20 cellular contexts compared by ENCODE assay signal in genomic region chr10:6393168-6393567, GRCh38.
DNase-seq lines count a peak whose midpoint lies in the region; ATAC-seq, FAIRE-seq and TF ChIP-seq lines count a peak whose summit lies in the region.
"Had no signal": no experiment of that assay in that cellular context is flagged by ENCODE, and none has a peak within 500 bp of the region (broad histone marks: within the 10 kb centered on the region; RNA-seq: fewer than 3 reads in every experiment).

No MANE protein-coding gene starts in this region.

- H3K4me3 ChIP-seq in HepG2 (replicated peaks in 1 of 3; ENCODE audit: insufficient read depth in 1 of 3, low read depth in 2 of 3, low read length in 3 of 3) (no peak overlapping the region), right lobe of liver (no peak overlapping the region), K562 (no peak overlapping the region)
- H3K4me3 ChIP-seq: A549; BLaER1 treated with 17β-estradiol and CSF1 and Interleukin-3, amounts not matched to agents 10 nM and 100 nM had no signal

- no peak for DNase-seq in HepG2 (ENCODE audit: low spot score)
- DNase-seq in right lobe of liver, result no peak
- DNase-seq in K562 (ENCODE audit: extremely low read depth in 1 of 4, low spot score in 3 of 4), result no peak
- no peak for DNase-seq in NCI-H446 (lab: John Stamatoyannopoulos, UW)
- DNase-seq: AML-193; Caco-2; Calu3; CD4-positive, alpha-beta T cell; CD8-positive, alpha-beta T cell; DMS79 treated with DMSO at 0.1 percent for 48 hours; GF-D8 had no signal

- no peak for ATAC-seq in HepG2
- ATAC-seq in right lobe of liver, result no peak
- no peak for ATAC-seq in K562
- no peak for ATAC-seq in HG03045 (IDR thresholded peaks at IDR 0.05; ENCODE audit: unreplicated experiment)
- ATAC-seq: A549; CD8-positive, alpha-beta T cell had no signal

- intact Hi-C loops in HepG2 (cut with micrococcal nuclease; ENCODE audit: unreplicated experiment) (no loop called here), right lobe of liver (cut with DNase I) (no loop called here), K562 (cut with micrococcal nuclease) (no loop called here)

- H2AFZ ChIP-seq in HepG2 (ENCODE audit: low read length), result no peak overlapping the region
- H2AFZ ChIP-seq in K562 (ENCODE audit: low read depth, low read length), result no peak overlapping the region

- BruUV-seq in HepG2 (replicated peaks; lab: Mats Ljungman, UMichigan) (no TSS peak), K562 (replicated peaks; lab: Mats Ljungman, UMichigan) (no TSS peak)

- H3K9ac ChIP-seq in HepG2 (ENCODE audit: insufficient read depth, low read depth, low read length), result no peak overlapping the region
- no peak overlapping the region for H3K9ac ChIP-seq in K562 (ENCODE audit: insufficient read depth in 1 of 2, low read depth in 2 of 2, low read length in 2 of 2)
- H3K9ac ChIP-seq: BLaER1 treated with 17β-estradiol and CSF1 and Interleukin-3, amounts not matched to agents 10 nM and 100 nM had no signal

- H3K27me3 ChIP-seq in HepG2 (ENCODE audit: control insufficient read depth in 1 of 2, insufficient read depth in 2 of 2, low read length in 2 of 2) (peaks cover 0 to 14% of the 10 kb centered on the region in 2 experiments; a peak in 2 of 5 replicates), right lobe of liver (no peaks in the 10 kb centered on the region), K562 (ENCODE audit: control insufficient read depth in 2 of 2, insufficient read depth in 2 of 2, low read length in 2 of 2) (peaks cover 8 to 14% of the 10 kb centered on the region in 2 experiments; a peak in 2 of 5 replicates)
- H3K27me3 ChIP-seq: BLaER1 treated with 17β-estradiol and CSF1 and Interleukin-3, amounts not matched to agents 10 nM and 100 nM had no signal

- CTCF ChIA-PET in HepG2 (lab: Yijun Ruan, JAX; ENCODE audit: low intra/inter-chr PET ratio, low total read pairs) (no interaction called here), K562 (lab: Yijun Ruan, JAX; ENCODE audit: low intra/inter-chr PET ratio) (no interaction called here)

- no peak for TF ChIP-seq POLR2A in HepG2 (IDR thresholded peaks at IDR 0.05; ENCODE audit: insufficient read depth in 1 of 2, low read depth in 2 of 2, low read length in 2 of 2)
- TF ChIP-seq POLR2A in right lobe of liver (IDR thresholded peaks at IDR 0.05), result no peak
- TF ChIP-seq POLR2A in K562 (conservative IDR thresholded peaks at IDR 0.05), result no peak

- H3K27ac ChIP-seq in HepG2 (ENCODE audit: extremely low read length, insufficient read depth, low read length) (no peak overlapping the region), right lobe of liver (no peak overlapping the region), K562 (ENCODE audit: extremely low read depth, low read depth, low read length) (no peak overlapping the region)
- H3K27ac ChIP-seq: 22Rv1, C4-2B had no signal

- H3K4me1 ChIP-seq in HepG2 (ENCODE audit: insufficient read depth, low read length) (peaks cover under 1% of the 10 kb centered on the region; the same call in 1 of the 2 replicates), right lobe of liver (no peaks in the 10 kb centered on the region), K562 (replicated peaks in 1 of 2; ENCODE audit: control insufficient read depth in 2 of 2, insufficient read depth in 2 of 2, low read length in 2 of 2) (peaks cover 0 to 5% of the 10 kb centered on the region in 2 experiments; a peak in 3 of 5 replicates)

- no peak overlapping the region for H3K4me2 ChIP-seq in HepG2 (ENCODE audit: low read depth, low read length)
- no peak overlapping the region for H3K4me2 ChIP-seq in K562 (ENCODE audit: insufficient read depth, low read length)
- H3K4me2 ChIP-seq: A549 had no signal

- POLR2A ChIA-PET in HepG2 (lab: Yijun Ruan, JAX), result no interaction called here
- POLR2A ChIA-PET in K562 (lab: Yijun Ruan, JAX), result no interaction called here

- in situ Hi-C loops in HepG2 (cut with HindIII; ENCODE audit: extremely low pct_ligation_motif_present, low pct_unique_long_range_greater_than_20kb) (no loop called here), K562 (cut with MboI) (loop anchor here (5.0 to 25.0 kb wide), 3 partner anchors 191 to 456 kb away; partner anchors contain the start of gene PFKFB3)

- no peak for TF ChIP-seq RAD21 in HepG2 (CRISPR knock-in tag; IDR thresholded peaks at IDR 0.05)
- no peak for TF ChIP-seq RAD21 in K562 (CRISPR knock-in tag; conservative IDR thresholded peaks at IDR 0.05 in 1 of 2, IDR thresholded peaks at IDR 0.05 in 1 of 2)

- H4K20me1 ChIP-seq in HepG2 (ENCODE audit: insufficient read depth, low read length), result no peaks in the 10 kb centered on the region
- no peaks in the 10 kb centered on the region for H4K20me1 ChIP-seq in K562 (replicated peaks; ENCODE audit: control insufficient read depth, insufficient read depth, low read length)
- H4K20me1 ChIP-seq: BLaER1 treated with 17β-estradiol and CSF1 and Interleukin-3, amounts not matched to agents 10 nM and 100 nM had no signal

- H3K9me3 ChIP-seq in HepG2 (ENCODE audit: low read length) (no peaks in the 10 kb centered on the region), right lobe of liver (no peaks in the 10 kb centered on the region), K562 (replicated peaks; ENCODE audit: control insufficient read depth, insufficient read depth, low read depth, low read length) (no peaks in the 10 kb centered on the region; the same call in 1 of the 2 replicates)
- H3K9me3 ChIP-seq: Caco-2 had no signal

- FAIRE-seq in HepG2 (lab: Jason Lieb, UNC), result no peak
- FAIRE-seq in K562 (lab: Jason Lieb, UNC), result no peak
- FAIRE-seq: A549, D721Med, G401.6, GM12892, GM18507 had no signal

- H3K79me2 ChIP-seq in HepG2 (ENCODE audit: insufficient read depth, low read length), result no peaks in the 10 kb centered on the region
- no peaks in the 10 kb centered on the region for H3K79me2 ChIP-seq in K562 (ENCODE audit: control insufficient read depth, insufficient read depth, low read length)

- H3K36me3 ChIP-seq in HepG2 (replicated peaks in 1 of 2; ENCODE audit: control insufficient read depth in 1 of 2, insufficient read depth in 2 of 2, low read length in 2 of 2), result no peaks in the 10 kb centered on the region
- H3K36me3 ChIP-seq in right lobe of liver, result no peaks in the 10 kb centered on the region
- no peaks in the 10 kb centered on the region for H3K36me3 ChIP-seq in K562 (ENCODE audit: control insufficient read depth, insufficient read depth, low read length)

- TF ChIP-seq CTCF in HepG2 (CRISPR knock-in tag; IDR thresholded peaks at IDR 0.05) (no peak), right lobe of liver (IDR thresholded peaks at IDR 0.05) (no peak), K562 (IDR thresholded peaks at IDR 0.05 in 2 of 3, conservative IDR thresholded peaks at IDR 0.05 in 1 of 3; ENCODE audit: insufficient read depth in 2 of 3, low read depth in 1 of 3, low read length in 3 of 3) (no peak)

- H3K9me1 ChIP-seq in K562 (ENCODE audit: control insufficient read depth, insufficient read depth, low read length), result no peaks in the 10 kb centered on the region

- TF ChIP-seq EP300 in HepG2 (IDR thresholded peaks at IDR 0.05; ENCODE audit: low read depth in 2 of 2, low read length in 2 of 2), result no peak
- no peak for TF ChIP-seq EP300 in HepG2 (CRISPR knock-in tag; IDR thresholded peaks at IDR 0.05; ENCODE audit: borderline replicate concordance)
- TF ChIP-seq EP300 in K562 (IDR thresholded peaks at IDR 0.05; ENCODE audit: low read length), result no peak

- WGBS in HepG2 (ENCODE audit: low lambda C conversion rate), result 36% methylated on average over 2 of the region's 2 CpGs
- 79% methylated on average over 2 of the region's 2 CpGs for WGBS in right lobe of liver (ENCODE audit: insufficient coverage, low coverage, low lambda C conversion rate, missing lambda C conversion rate)
- 13% methylated on average over 2 of the region's 2 CpGs for WGBS in K562 (ENCODE audit: insufficient coverage, low coverage, missing lambda C conversion rate)

TF ChIP-seq in HepG2, 621 proteins besides CTCF, POLR2A, EP300 and RAD21 (continues in another document):
- TF ChIP-seq DNMT3B (CRISPR knock-in tag; conservative IDR thresholded peaks at IDR 0.05), result no peak
